ENCODE assay signal across 2 cellular contexts in the genomic region with DNA sequence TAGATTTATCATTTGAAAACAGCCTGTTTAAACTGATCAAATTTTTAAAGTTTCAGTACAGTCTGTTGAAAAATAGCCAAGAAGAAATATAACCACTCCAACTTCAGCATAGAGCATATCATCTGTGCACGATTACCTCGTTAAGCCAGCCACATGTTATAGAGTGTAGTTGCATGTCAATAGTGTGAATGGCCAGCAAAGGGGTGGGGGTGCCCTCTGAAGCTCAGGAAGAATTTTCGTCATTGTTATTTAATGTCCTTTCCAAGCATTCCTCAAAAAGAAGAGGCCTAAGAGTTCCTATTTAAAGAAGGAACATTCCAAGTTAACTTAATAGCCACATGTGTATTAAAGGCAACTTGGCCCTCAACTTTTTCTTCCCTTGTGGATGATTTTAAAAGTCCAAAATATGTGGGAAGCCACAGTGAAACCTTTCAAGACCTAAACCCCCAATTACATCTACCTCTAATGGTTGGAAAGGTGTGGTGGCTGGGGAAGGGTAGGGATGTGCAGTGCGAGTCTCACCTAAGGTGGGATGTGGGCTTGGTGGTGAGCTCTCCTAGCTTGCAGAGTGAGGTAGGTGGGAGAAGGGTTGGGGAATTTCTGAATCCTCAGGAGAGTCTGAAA.
TF ChIP-seq lines count a peak whose summit lies in the region.

No MANE protein-coding gene starts in this region.

TF ChIP-seq in HepG2, 621 proteins besides CTCF, POLR2A, EP300 and RAD21:
- TF ChIP-seq NCOA1 (CRISPR knock-in tag; IDR thresholded peaks at IDR 0.05) (peak; percentile 46; the same call in 1 of the 2 replicates), ZNF558 (CRISPR knock-in tag; IDR thresholded peaks at IDR 0.05; ENCODE audit: borderline replicate concordance) (no peak)

TF ChIP-seq in H1, 55 proteins besides CTCF, POLR2A, EP300 and RAD21:
- peak; percentile 63; the same call in 1 of the 2 replicates for TF ChIP-seq E2F6 (IDR thresholded peaks at IDR 0.05)
- TF ChIP-seq TEAD4 (IDR thresholded peaks at IDR 0.05; ENCODE audit: low read depth, low read length) = peak; percentile 72; the same call in 1 of the 2 replicates
- TF ChIP-seq SP1 (IDR thresholded peaks at IDR 0.05; ENCODE audit: low read depth, low read length) = 0 out of 2 replicates have a peak, but pooled peaks have one; percentile 25
- TF ChIP-seq, protein P1, sequence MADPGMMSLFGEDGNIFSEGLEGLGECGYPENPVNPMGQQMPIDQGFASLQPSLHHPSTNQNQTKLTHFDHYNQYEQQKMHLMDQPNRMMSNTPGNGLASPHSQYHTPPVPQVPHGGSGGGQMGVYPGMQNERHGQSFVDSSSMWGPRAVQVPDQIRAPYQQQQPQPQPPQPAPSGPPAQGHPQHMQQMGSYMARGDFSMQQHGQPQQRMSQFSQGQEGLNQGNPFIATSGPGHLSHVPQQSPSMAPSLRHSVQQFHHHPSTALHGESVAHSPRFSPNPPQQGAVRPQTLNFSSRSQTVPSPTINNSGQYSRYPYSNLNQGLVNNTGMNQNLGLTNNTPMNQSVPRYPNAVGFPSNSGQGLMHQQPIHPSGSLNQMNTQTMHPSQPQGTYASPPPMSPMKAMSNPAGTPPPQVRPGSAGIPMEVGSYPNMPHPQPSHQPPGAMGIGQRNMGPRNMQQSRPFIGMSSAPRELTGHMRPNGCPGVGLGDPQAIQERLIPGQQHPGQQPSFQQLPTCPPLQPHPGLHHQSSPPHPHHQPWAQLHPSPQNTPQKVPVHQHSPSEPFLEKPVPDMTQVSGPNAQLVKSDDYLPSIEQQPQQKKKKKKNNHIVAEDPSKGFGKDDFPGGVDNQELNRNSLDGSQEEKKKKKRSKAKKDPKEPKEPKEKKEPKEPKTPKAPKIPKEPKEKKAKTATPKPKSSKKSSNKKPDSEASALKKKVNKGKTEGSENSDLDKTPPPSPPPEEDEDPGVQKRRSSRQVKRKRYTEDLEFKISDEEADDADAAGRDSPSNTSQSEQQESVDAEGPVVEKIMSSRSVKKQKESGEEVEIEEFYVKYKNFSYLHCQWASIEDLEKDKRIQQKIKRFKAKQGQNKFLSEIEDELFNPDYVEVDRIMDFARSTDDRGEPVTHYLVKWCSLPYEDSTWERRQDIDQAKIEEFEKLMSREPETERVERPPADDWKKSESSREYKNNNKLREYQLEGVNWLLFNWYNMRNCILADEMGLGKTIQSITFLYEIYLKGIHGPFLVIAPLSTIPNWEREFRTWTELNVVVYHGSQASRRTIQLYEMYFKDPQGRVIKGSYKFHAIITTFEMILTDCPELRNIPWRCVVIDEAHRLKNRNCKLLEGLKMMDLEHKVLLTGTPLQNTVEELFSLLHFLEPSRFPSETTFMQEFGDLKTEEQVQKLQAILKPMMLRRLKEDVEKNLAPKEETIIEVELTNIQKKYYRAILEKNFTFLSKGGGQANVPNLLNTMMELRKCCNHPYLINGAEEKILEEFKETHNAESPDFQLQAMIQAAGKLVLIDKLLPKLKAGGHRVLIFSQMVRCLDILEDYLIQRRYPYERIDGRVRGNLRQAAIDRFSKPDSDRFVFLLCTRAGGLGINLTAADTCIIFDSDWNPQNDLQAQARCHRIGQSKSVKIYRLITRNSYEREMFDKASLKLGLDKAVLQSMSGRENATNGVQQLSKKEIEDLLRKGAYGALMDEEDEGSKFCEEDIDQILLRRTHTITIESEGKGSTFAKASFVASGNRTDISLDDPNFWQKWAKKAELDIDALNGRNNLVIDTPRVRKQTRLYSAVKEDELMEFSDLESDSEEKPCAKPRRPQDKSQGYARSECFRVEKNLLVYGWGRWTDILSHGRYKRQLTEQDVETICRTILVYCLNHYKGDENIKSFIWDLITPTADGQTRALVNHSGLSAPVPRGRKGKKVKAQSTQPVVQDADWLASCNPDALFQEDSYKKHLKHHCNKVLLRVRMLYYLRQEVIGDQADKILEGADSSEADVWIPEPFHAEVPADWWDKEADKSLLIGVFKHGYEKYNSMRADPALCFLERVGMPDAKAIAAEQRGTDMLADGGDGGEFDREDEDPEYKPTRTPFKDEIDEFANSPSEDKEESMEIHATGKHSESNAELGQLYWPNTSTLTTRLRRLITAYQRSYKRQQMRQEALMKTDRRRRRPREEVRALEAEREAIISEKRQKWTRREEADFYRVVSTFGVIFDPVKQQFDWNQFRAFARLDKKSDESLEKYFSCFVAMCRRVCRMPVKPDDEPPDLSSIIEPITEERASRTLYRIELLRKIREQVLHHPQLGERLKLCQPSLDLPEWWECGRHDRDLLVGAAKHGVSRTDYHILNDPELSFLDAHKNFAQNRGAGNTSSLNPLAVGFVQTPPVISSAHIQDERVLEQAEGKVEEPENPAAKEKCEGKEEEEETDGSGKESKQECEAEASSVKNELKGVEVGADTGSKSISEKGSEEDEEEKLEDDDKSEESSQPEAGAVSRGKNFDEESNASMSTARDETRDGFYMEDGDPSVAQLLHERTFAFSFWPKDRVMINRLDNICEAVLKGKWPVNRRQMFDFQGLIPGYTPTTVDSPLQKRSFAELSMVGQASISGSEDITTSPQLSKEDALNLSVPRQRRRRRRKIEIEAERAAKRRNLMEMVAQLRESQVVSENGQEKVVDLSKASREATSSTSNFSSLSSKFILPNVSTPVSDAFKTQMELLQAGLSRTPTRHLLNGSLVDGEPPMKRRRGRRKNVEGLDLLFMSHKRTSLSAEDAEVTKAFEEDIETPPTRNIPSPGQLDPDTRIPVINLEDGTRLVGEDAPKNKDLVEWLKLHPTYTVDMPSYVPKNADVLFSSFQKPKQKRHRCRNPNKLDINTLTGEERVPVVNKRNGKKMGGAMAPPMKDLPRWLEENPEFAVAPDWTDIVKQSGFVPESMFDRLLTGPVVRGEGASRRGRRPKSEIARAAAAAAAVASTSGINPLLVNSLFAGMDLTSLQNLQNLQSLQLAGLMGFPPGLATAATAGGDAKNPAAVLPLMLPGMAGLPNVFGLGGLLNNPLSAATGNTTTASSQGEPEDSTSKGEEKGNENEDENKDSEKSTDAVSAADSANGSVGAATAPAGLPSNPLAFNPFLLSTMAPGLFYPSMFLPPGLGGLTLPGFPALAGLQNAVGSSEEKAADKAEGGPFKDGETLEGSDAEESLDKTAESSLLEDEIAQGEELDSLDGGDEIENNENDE (IDR thresholded peaks at IDR 0.05; ENCODE audit: insufficient replicate concordance, low read length) = peak; percentile 22
- TF ChIP-seq ASH2L (IDR thresholded peaks at IDR 0.05; ENCODE audit: low read length) = peak; percentile 91
- TF ChIP-seq, protein P2, sequence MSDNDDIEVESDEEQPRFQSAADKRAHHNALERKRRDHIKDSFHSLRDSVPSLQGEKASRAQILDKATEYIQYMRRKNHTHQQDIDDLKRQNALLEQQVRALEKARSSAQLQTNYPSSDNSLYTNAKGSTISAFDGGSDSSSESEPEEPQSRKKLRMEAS (IDR thresholded peaks at IDR 0.05) = peak; percentile 84
- TF ChIP-seq KDM4A (IDR thresholded peaks at IDR 0.05; ENCODE audit: low read depth, low read length, severe bottlenecking) = no peak
- TF ChIP-seq TAF7 (optimal IDR thresholded peaks at IDR 0.05; ENCODE audit: borderline replicate concordance, low read depth, low read length) = peak; percentile 45
- peak; percentile 31 for TF ChIP-seq NANOG (IDR thresholded peaks at IDR 0.05; ENCODE audit: insufficient read depth, low read depth, low read length, poor library complexity, severe bottlenecking)
- TF ChIP-seq CTBP2 (IDR thresholded peaks at IDR 0.05; ENCODE audit: borderline replicate concordance, insufficient read depth, insufficient read length, low read length) = no peak
